8 cellular contexts compared by ENCODE assay signal in genomic region chr4:87007345-87008181, GRCh38.
A peak's percentile ranks its signal among the peaks of the same experiment; 100 is the strongest.
DNase-seq lines count a peak whose midpoint lies in the region; ATAC-seq, FAIRE-seq and TF ChIP-seq lines count a peak whose summit lies in the region.

No MANE protein-coding gene starts in this region.

- no peaks in the 10 kb centered on the region; a peak in 1 of 5 replicates for H3K27me3 ChIP-seq in HepG2 (ENCODE audit: control insufficient read depth in 1 of 2, insufficient read depth in 2 of 2, low read length in 2 of 2)

- peak overlapping the region; percentile 92 for H3K9ac ChIP-seq in HepG2 (ENCODE audit: insufficient read depth, low read depth, low read length)

- TF ChIP-seq CTCF in VCaP (conservative IDR thresholded peaks at IDR 0.05), result no peak
- no peak for TF ChIP-seq CTCF in HepG2 (CRISPR knock-in tag; IDR thresholded peaks at IDR 0.05)

- CTCF ChIA-PET in HepG2 (lab: Yijun Ruan, JAX; ENCODE audit: low intra/inter-chr PET ratio, low total read pairs), result interaction anchor here (1.3 kb wide), 1 partner anchor 85 kb away, joined by 5 read pairs; no protein-coding TSS in a partner anchor

- peak; percentile 24 for DNase-seq in GM04504 (ENCODE audit: low read depth)
- DNase-seq in NCI-H1417 treated with DMSO at 0.1 percent for 48 hours (lab: John Stamatoyannopoulos, UW), result peak; percentile 44
- no peak for DNase-seq in HepG2 (ENCODE audit: low spot score)
- DNase-seq in stimulated activated CD4-positive, alpha-beta T cell treated with anti-CD3 and anti-CD28 coated beads, Interleukin-4, amount 100 ng/mL, for 24 hours, result peak; percentile 58
- DNase-seq in NCI-H1436 (lab: John Stamatoyannopoulos, UW), result no peak

- no peak overlapping the region for H2AFZ ChIP-seq in HepG2 (ENCODE audit: low read length)

- peak overlapping the region; percentile 92 for H3K4me2 ChIP-seq in HepG2 (ENCODE audit: low read depth, low read length)

- peak; percentile 4; the same call in 1 of the 2 replicates for TF ChIP-seq RAD21 in HepG2 (CRISPR knock-in tag; IDR thresholded peaks at IDR 0.05)

- no peak for TF ChIP-seq POLR2A in HepG2 (IDR thresholded peaks at IDR 0.05; ENCODE audit: insufficient read depth in 1 of 2, low read depth in 2 of 2, low read length in 2 of 2)

- FAIRE-seq in HepG2 (lab: Jason Lieb, UNC), result no peak

- H3K4me1 ChIP-seq in HepG2 (ENCODE audit: insufficient read depth, low read length), result peaks cover 71% of the 10 kb centered on the region

- POLR2A ChIA-PET in HepG2 (lab: Yijun Ruan, JAX), result interaction anchor here (0.7 to 4.3 kb wide), 13 partner anchors 9 to 85 kb away, joined by 3 to 81 read pairs (median 13); partner anchors contain the start of gene AFF1

- H3K27ac ChIP-seq in VCaP (peak overlapping the region; percentile 99), cingulate gyrus (ENCODE audit: low read depth, low read length) (peak overlapping the region; percentile 92), HepG2 (ENCODE audit: extremely low read length, insufficient read depth, low read length) (peak overlapping the region; percentile 99)

- peak overlapping the region; percentile 71 to 85 (median 74) for H3K4me3 ChIP-seq in HepG2 (replicated peaks in 1 of 3; ENCODE audit: insufficient read depth in 1 of 3, low read depth in 2 of 3, low read length in 3 of 3)

- no peaks in the 10 kb centered on the region for H3K9me3 ChIP-seq in HepG2 (ENCODE audit: low read length)

- intact Hi-C loops in HepG2 (cut with micrococcal nuclease; ENCODE audit: unreplicated experiment), result loop anchor here (1.0 to 2.0 kb wide), 3 partner anchors 35 to 86 kb away; no protein-coding TSS in a partner anchor

- peak; percentile 21 for ATAC-seq in HepG2
- no peak for ATAC-seq in HG03521 (IDR thresholded peaks at IDR 0.05; ENCODE audit: unreplicated experiment)

- 1% methylated on average over 29 of the region's 33 CpGs for WGBS in HepG2 (ENCODE audit: low lambda C conversion rate)

- H3K36me3 ChIP-seq in HepG2 (replicated peaks in 1 of 2; ENCODE audit: control insufficient read depth in 1 of 2, insufficient read depth in 2 of 2, low read length in 2 of 2), result no peaks in the 10 kb centered on the region

- in situ Hi-C loops in HepG2 (cut with HindIII; ENCODE audit: extremely low pct_ligation_motif_present, low pct_unique_long_range_greater_than_20kb), result loop anchor here (5.0 kb wide), 1 partner anchor 70 kb away; the partner anchor contains the start of gene AFF1

- TF ChIP-seq EP300 in HepG2 (IDR thresholded peaks at IDR 0.05; ENCODE audit: low read depth in 2 of 2, low read length in 2 of 2), result no peak
- TF ChIP-seq EP300 in HepG2 (CRISPR knock-in tag; IDR thresholded peaks at IDR 0.05; ENCODE audit: borderline replicate concordance), result no peak

- peaks cover 35% of the 10 kb centered on the region for H4K20me1 ChIP-seq in HepG2 (ENCODE audit: insufficient read depth, low read length)

- peaks cover 66% of the 10 kb centered on the region for H3K79me2 ChIP-seq in HepG2 (ENCODE audit: insufficient read depth, low read length)

- BruUV-seq in HepG2 (replicated peaks; lab: Mats Ljungman, UMichigan), result TSS peak; percentile 55

TF ChIP-seq in HepG2, 621 proteins besides CTCF, POLR2A, EP300 and RAD21 (continues in another document):
- no peak for TF ChIP-seq TEAD2 (CRISPR knock-in tag; IDR thresholded peaks at IDR 0.05)
- TF ChIP-seq DMTF1 (CRISPR knock-in tag; IDR thresholded peaks at IDR 0.05), result 0 out of 2 replicates have a peak, but pooled peaks have one; percentile 1
- no peak for TF ChIP-seq CENPX (CRISPR knock-in tag; IDR thresholded peaks at IDR 0.05)
- TF ChIP-seq ELF3 (CRISPR knock-in tag; IDR thresholded peaks at IDR 0.05), result 0 out of 2 replicates have a peak, but pooled peaks have one; percentile 1
- 0 out of 2 replicates have a peak, but pooled peaks have one; percentile 12 for TF ChIP-seq SMAD1 (CRISPR knock-in tag; IDR thresholded peaks at IDR 0.05; ENCODE audit: borderline replicate concordance, low read depth)
- 0 out of 2 replicates have a peak, but pooled peaks have one; percentile 20 for TF ChIP-seq ZNF772 (CRISPR knock-in tag; IDR thresholded peaks at IDR 0.05)
- no peak for TF ChIP-seq DNMT3B (CRISPR knock-in tag; conservative IDR thresholded peaks at IDR 0.05)
- TF ChIP-seq CREM (IDR thresholded peaks at IDR 0.05), result no peak
- no peak for TF ChIP-seq CREM (CRISPR knock-in tag; IDR thresholded peaks at IDR 0.05)
- TF ChIP-seq FOXK2 (IDR thresholded peaks at IDR 0.05), result no peak
- TF ChIP-seq DNMT1 (CRISPR knock-in tag; IDR thresholded peaks at IDR 0.05), result 0 out of 2 replicates have a peak, but pooled peaks have one; percentile 5
- TF ChIP-seq NFYB (CRISPR knock-in tag; IDR thresholded peaks at IDR 0.05), result no peak
- TF ChIP-seq SRSF4 (IDR thresholded peaks at IDR 0.05; ENCODE audit: low read depth, low read length, poor library complexity, severe bottlenecking), result no peak
- no peak for TF ChIP-seq TCF12 (IDR thresholded peaks at IDR 0.05)
- TF ChIP-seq TCF12 (CRISPR knock-in tag; IDR thresholded peaks at IDR 0.05), result 0 out of 2 replicates have a peak, but pooled peaks have one; percentile 8
- no peak for TF ChIP-seq ZNF337 (CRISPR knock-in tag; IDR thresholded peaks at IDR 0.05; ENCODE audit: borderline replicate concordance, low read depth)
- 0 out of 2 replicates have a peak, but pooled peaks have one; percentile 25 for TF ChIP-seq ZNF138 (CRISPR knock-in tag; IDR thresholded peaks at IDR 0.05; ENCODE audit: low read depth)
- 0 out of 2 replicates have a peak, but pooled peaks have one; percentile 5 for TF ChIP-seq ZBTB20 (CRISPR knock-in tag; IDR thresholded peaks at IDR 0.05; ENCODE audit: borderline replicate concordance, low read depth)
- TF ChIP-seq ZNF558 (CRISPR knock-in tag; IDR thresholded peaks at IDR 0.05; ENCODE audit: borderline replicate concordance), result peak; percentile 15; the same call in 1 of the 2 replicates
- 0 out of 2 replicates have a peak, but pooled peaks have one; percentile 4 for TF ChIP-seq ZNF564 (CRISPR knock-in tag; IDR thresholded peaks at IDR 0.05)
- TF ChIP-seq FLYWCH1 (CRISPR knock-in tag; IDR thresholded peaks at IDR 0.05), result 0 out of 2 replicates have a peak, but pooled peaks have one; percentile 23
- TF ChIP-seq KDM5A (IDR thresholded peaks at IDR 0.05; ENCODE audit: borderline replicate concordance, low read length), result peak; percentile 67; the same call in 1 of the 2 replicates
- TF ChIP-seq ARHGAP35 (CRISPR knock-in tag; IDR thresholded peaks at IDR 0.05; ENCODE audit: borderline replicate concordance), result 0 out of 2 replicates have a peak, but pooled peaks have one; percentile 4
- peak; percentile 41 for TF ChIP-seq ZNF670 (CRISPR knock-in tag; IDR thresholded peaks at IDR 0.05; ENCODE audit: borderline replicate concordance)
- peak; percentile 94 for TF ChIP-seq ASH2L (IDR thresholded peaks at IDR 0.05; ENCODE audit: insufficient read length, low read depth, low read length)
- TF ChIP-seq GABPA (IDR thresholded peaks at IDR 0.05; ENCODE audit: low read depth, low read length), result no peak
- TF ChIP-seq GABPA (CRISPR knock-in tag; IDR thresholded peaks at IDR 0.05; ENCODE audit: low read depth), result no peak
- TF ChIP-seq ZNF276 (CRISPR knock-in tag; IDR thresholded peaks at IDR 0.05; ENCODE audit: low read depth), result 0 out of 2 replicates have a peak, but pooled peaks have one; percentile 2
- TF ChIP-seq AGO2 (optimal IDR thresholded peaks at IDR 0.05; ENCODE audit: low read depth, low read length), result peak; percentile 45
- no peak for TF ChIP-seq MEF2D (CRISPR knock-in tag; IDR thresholded peaks at IDR 0.05)
- peak; percentile 99 for TF ChIP-seq MAFK (conservative IDR thresholded peaks at IDR 0.05 in 1 of 2, IDR thresholded peaks at IDR 0.05 in 1 of 2; ENCODE audit: low read length in 2 of 2)
- TF ChIP-seq ZNF816 (CRISPR knock-in tag; IDR thresholded peaks at IDR 0.05; ENCODE audit: borderline replicate concordance), result 0 out of 2 replicates have a peak, but pooled peaks have one; percentile 21
- TF ChIP-seq ZNF530 (CRISPR knock-in tag; IDR thresholded peaks at IDR 0.05; ENCODE audit: low read depth), result no peak
- 0 out of 2 replicates have a peak, but pooled peaks have one; percentile 45 for TF ChIP-seq RFX5 (IDR thresholded peaks at IDR 0.05; ENCODE audit: low read depth, low read length)
- no peak for TF ChIP-seq ZNF282 (IDR thresholded peaks at IDR 0.05; ENCODE audit: partially characterized antibody)

Comparison
In these comparisons a context has a peak if more than half of its experiments do, and no peak if none do; other contexts are left out.
1. DNase-seq: peak in GM04504 (single experiment), NCI-H1417 treated with DMSO at 0.1 percent for 48 hours (single experiment) and stimulated activated CD4-positive, alpha-beta T cell treated with anti-CD3 and anti-CD28 coated beads, Interleukin-4, amount 100 ng/mL, for 24 hours (single experiment); none in HepG2 (single experiment) and NCI-H1436 (single experiment).
2. Peak in every context shown above with its lines, with median percentiles within 50 percentile points of each other: H3K27ac ChIP-seq.